In the genomic region with DNA sequence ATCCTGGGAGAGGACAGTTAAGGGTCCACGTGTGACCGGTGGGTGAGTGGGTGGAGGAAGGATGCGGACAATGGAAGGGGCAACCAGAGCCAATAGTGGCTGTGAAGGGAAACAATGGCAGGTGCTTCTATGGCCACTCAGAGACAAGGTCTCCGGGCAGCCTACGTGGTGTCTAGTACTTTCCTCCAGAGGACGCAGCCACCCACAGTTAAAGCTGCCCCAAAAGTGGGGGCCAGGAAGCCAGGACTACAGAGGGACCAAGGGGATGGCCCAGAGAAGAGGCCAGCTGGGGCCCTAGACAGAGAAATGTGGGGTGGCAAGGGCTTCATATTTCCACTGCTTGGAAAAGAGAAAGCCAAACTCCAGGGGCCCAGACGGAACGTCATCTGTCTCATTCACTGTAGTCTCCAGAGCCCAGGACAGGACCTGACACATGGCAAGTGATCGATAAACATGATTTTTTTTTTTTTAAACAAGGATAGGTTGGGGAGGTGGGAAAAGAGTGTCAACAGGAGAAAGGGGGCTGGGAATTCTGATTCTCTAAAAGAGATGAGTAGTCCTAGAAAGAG, we compare ENCODE assay signal across 8 cellular contexts. TPM values are rescaled to one million over a fixed set of nuclear protein-coding genes. Genes with fewer than 3 reads are reported as not detected.
DNase-seq lines count a peak whose midpoint lies in the region; ATAC-seq and TF ChIP-seq lines count a peak whose summit lies in the region.

No MANE protein-coding gene starts in this region.

- TF ChIP-seq CTCF in heart right ventricle (IDR thresholded peaks at IDR 0.05), result no peak
- TF ChIP-seq CTCF in mucosa of descending colon (IDR thresholded peaks at IDR 0.05), result no peak

- WGBS in heart right ventricle, 2 donors, result 43 to 44% methylated on average over 9 of the region's 9 CpGs
- WGBS in aorta, 2 donors, result 65% methylated on average over 9 of the region's 9 CpGs

- H3K4me1 ChIP-seq in heart right ventricle (peaks cover 32 to 80% (median 55%) of the 10 kb centered on the region in 9 donors), mucosa of descending colon (ENCODE audit: low read depth) (peaks cover 44% of the 10 kb centered on the region), aorta (ENCODE audit: control insufficient read depth in 1 of 2, insufficient read depth in 2 of 2, low read length in 2 of 2) (no peaks in the 10 kb centered on the region)

- intact Hi-C loops in heart right ventricle (cut with DNase I) (loop anchor here in 4 of 10 donors (5.0 to 10.0 kb wide), 4 partner anchors 298 to 318 kb away; partner anchors contain the start of genes CYB5D1 (in 1 of the 4), KDM6B (in 1 of the 4), NAA38 (in 1 of the 4) and TMEM88 (in 1 of the 4)), Right ventricle myocardium superior (cut with DNase I) (no loop called here), mucosa of descending colon (cut with DNase I, micrococcal nuclease) (no loop called here), aorta (cut with DNase I) (loop anchor here in 1 of 2 donors (5.0 to 10.0 kb wide), 2 partner anchors 468 to 581 kb away; partner anchors contain the start of genes TP53 and WRAP53)

- H3K27ac ChIP-seq in heart right ventricle (peak overlapping the region; percentile 97 to 100 (median 100)), caudate nucleus (ENCODE audit: low read depth, low read length) (peak overlapping the region; percentile 100), aorta (ENCODE audit: low read depth in 1 of 2, low read length in 2 of 2) (peak overlapping the region; percentile 77 to 96)

- peaks cover 18 to 34% (median 27%) of the 10 kb centered on the region in 9 donors for H3K36me3 ChIP-seq in heart right ventricle
- H3K36me3 ChIP-seq in mucosa of descending colon (ENCODE audit: low read depth), result peaks cover 16% of the 10 kb centered on the region
- H3K36me3 ChIP-seq in aorta (ENCODE audit: control insufficient read depth in 1 of 2, insufficient read depth in 2 of 2, low read length in 1 of 2), result peaks cover 0 to 15% of the 10 kb centered on the region in 2 donors

- H3K9me3 ChIP-seq in heart right ventricle, result no peaks in the 10 kb centered on the region
- H3K9me3 ChIP-seq in mucosa of descending colon, result no peaks in the 10 kb centered on the region
- no peaks in the 10 kb centered on the region for H3K9me3 ChIP-seq in aorta (ENCODE audit: control insufficient read depth, low read length)

- in situ Hi-C loops in G401 (cut with HindIII; ENCODE audit: low sequenced_read_pairs), result no loop called here

- no peak for ATAC-seq in heart right ventricle
- ATAC-seq in Right ventricle myocardium superior (ENCODE audit: poor library complexity), result no peak
- no peak for ATAC-seq in mucosa of descending colon
- no peak for ATAC-seq in aorta (ENCODE audit: low FRiP score)
- ATAC-seq in GM18502 (IDR thresholded peaks at IDR 0.05; ENCODE audit: poor library complexity, unreplicated experiment), result no peak

- H3K4me3 ChIP-seq in heart right ventricle (peak overlapping the region in 9 of 10 donors; percentile 70 to 96 (median 78)), mucosa of descending colon (no peak overlapping the region), aorta (ENCODE audit: low read length in 2 of 2) (no peak overlapping the region)

- H3K27me3 ChIP-seq in heart right ventricle (no peaks in the 10 kb centered on the region), aorta (ENCODE audit: control insufficient read depth in 1 of 2, insufficient read depth in 2 of 2, low read length in 1 of 2) (no peaks in the 10 kb centered on the region)

- DNase-seq in heart right ventricle (peak; percentile 13 to 34), Right ventricle myocardium superior (no peak), caudate nucleus (lab: John Stamatoyannopoulos, UW) (peak in 1 of 61 donors; percentile 45), mucosa of descending colon (peak; percentile 37 to 63 (median 54)), aorta (peak; percentile 58 to 61), G401 (ENCODE audit: low spot score) (no peak), RPMI8226 (no peak)

RNA-seq across cellular contexts. Expression of gene PER1, which starts 0.9 kb away (rescaled TPM):
- total RNA-seq in heart right ventricle (100 to 1,000 TPM in 6 of 10 donors, 10 to 100 TPM in 4; 37.4 to 154 (median 112) TPM), Right ventricle myocardium superior (124 TPM), mucosa of descending colon (100 to 1,000 TPM in 1 of 3 donors, 10 to 100 TPM in 2; 14.9 to 185 (median 84.0) TPM), aorta (100 to 1,000 TPM; 100 to 297 TPM)
- polyA plus RNA-seq in heart right ventricle (100 to 1,000 TPM; 112 to 135 TPM), aorta (100 to 1,000 TPM in 1 of 2 donors, 10 to 100 TPM in 1; 34.3 to 246 TPM)
- 29.0 and 34.0 TPM in 2 replicates for total RNA-seq in G401 (2014; rRNA removed; shearing (Covaris generic))

RNA-seq across cellular contexts. Expression of gene VAMP2, which starts 9.7 kb away (rescaled TPM):
- total RNA-seq in heart right ventricle, result 10 to 100 TPM; 46.8 to 67.8 (median 62.7) TPM
- 10 to 100 TPM; 49.0 to 54.3 TPM for polyA plus RNA-seq in heart right ventricle
- 54.8 TPM for total RNA-seq in Right ventricle myocardium superior
- 10 to 100 TPM; 56.4 to 77.2 (median 62.8) TPM for total RNA-seq in mucosa of descending colon
- total RNA-seq in aorta, result 10 to 100 TPM; 73.4 to 80.8 TPM
- polyA plus RNA-seq in aorta, result 100 to 1,000 TPM in 1 of 2 donors, 10 to 100 TPM in 1; 59.7 to 105 TPM
- 1.0 and 1.4 TPM in 2 replicates for total RNA-seq in G401 (2014; rRNA removed; shearing (Covaris generic))

RNA-seq across cellular contexts. Expression of gene TMEM107, which starts 23.1 kb away (rescaled TPM):
- total RNA-seq in heart right ventricle (10 to 100 TPM in 1 of 10 donors, 1 to 10 TPM in 9; 5.2 to 15.2 (median 7.3) TPM), Right ventricle myocardium superior (7.1 TPM), mucosa of descending colon (10 to 100 TPM in 1 of 3 donors, 1 to 10 TPM in 2; 8.0 to 19.1 (median 9.6) TPM), aorta (10 to 100 TPM in 1 of 2 donors, 1 to 10 TPM in 1; 8.9 to 12.3 TPM)
- polyA plus RNA-seq in heart right ventricle (1 to 10 TPM; 4.5 to 7.8 TPM), aorta (10 to 100 TPM in 1 of 2 donors, 1 to 10 TPM in 1; 9.9 to 20.9 TPM)
- total RNA-seq in G401 (2014; rRNA removed; shearing (Covaris generic)), result 37.8 and 60.6 TPM in 2 replicates

RNA-seq across cellular contexts. Expression of gene HES7, which starts 29.2 kb away (rescaled TPM):
- under 1 TPM in 5 of 10 donors, not detected in 5; 0.17 to 0.52 (median 0.38) TPM for total RNA-seq in heart right ventricle
- 1 to 10 TPM in 1 of 2 donors, under 1 TPM in 1; 0.91 to 1.5 TPM for polyA plus RNA-seq in heart right ventricle
- total RNA-seq in Right ventricle myocardium superior, result 0.13 TPM
- under 1 TPM in 1 of 3 donors, not detected in 2; 0.28 TPM for total RNA-seq in mucosa of descending colon
- total RNA-seq in aorta, result under 1 TPM; 0.19 to 0.30 TPM
- 1 to 10 TPM in 1 of 2 donors, not detected in 1; 1.6 TPM for polyA plus RNA-seq in aorta
- 1.1 and 3.9 TPM in 2 replicates for total RNA-seq in G401 (2014; rRNA removed; shearing (Covaris generic))

RNA-seq across cellular contexts. Expression of gene ALOXE3, which starts 34.8 kb away (rescaled TPM):
- total RNA-seq in heart right ventricle, result not detected
- under 1 TPM in 1 of 2 donors, not detected in 1; 0.09 TPM for polyA plus RNA-seq in heart right ventricle
- not detected for total RNA-seq in Right ventricle myocardium superior
- not detected for total RNA-seq in mucosa of descending colon
- total RNA-seq in aorta, result not detected
- polyA plus RNA-seq in aorta, result not detected
- 0.85 TPM in 1 of 2 replicates, not detected in the other for total RNA-seq in G401 (2014; rRNA removed; shearing (Covaris generic))

Comparison
In these comparisons a context has a peak if more than half of its experiments do, and no peak if none do; other contexts are left out.
1. DNase-seq: peak in heart right ventricle (2 of 2), mucosa of descending colon (3 of 3) and aorta (2 of 2); none in Right ventricle myocardium superior (single experiment), G401 (single experiment) and RPMI8226 (single experiment).
2. H3K4me3 ChIP-seq: peak in heart right ventricle (9 of 10); none in mucosa of descending colon (single experiment) and aorta (0 of 2).
3. RNA of gene VAMP2, which starts 9.7 kb away (total RNA-seq): 73.4 to 80.8 TPM in aorta, 46.8 to 67.8 TPM in heart right ventricle, 56.4 to 77.2 TPM in mucosa of descending colon and 54.8 TPM in Right ventricle myocardium superior (single experiment); 1.0 to 1.4 TPM in G401; every median in the first group is over 10 times any median in the second.
4. Peak in every context shown above with its lines, with median percentiles within 50 percentile points of each other: H3K27ac ChIP-seq.